20 cellular contexts compared by ENCODE assay signal in the genomic region with DNA sequence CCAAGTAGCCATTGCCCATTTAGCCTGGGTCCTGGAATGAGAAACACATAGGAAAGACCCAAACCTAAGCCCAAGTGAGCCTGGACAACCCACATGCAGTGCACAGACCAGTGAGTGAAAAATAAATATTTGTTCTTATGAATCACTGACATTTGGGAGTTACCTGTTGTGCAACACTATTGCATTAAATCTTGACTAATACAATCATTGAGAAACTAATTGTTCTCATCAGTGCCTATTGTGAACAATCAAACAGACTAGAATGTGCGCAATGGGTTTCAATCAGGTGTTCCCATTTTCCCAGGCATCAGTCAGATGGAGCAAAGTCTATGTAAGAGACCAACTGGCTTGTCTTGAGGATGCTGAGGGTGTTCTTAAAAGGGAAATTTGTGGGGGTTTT. TPM values are rescaled to one million over a fixed set of nuclear protein-coding genes. Genes with fewer than 3 reads are reported as not detected.
A peak's percentile ranks its signal among the peaks of the same experiment; 100 is the strongest.
DNase-seq lines count a peak whose midpoint lies in the region; ATAC-seq and TF ChIP-seq lines count a peak whose summit lies in the region.
"Had no signal": no experiment of that assay in that cellular context is flagged by ENCODE, and none has a peak within 500 bp of the region (broad histone marks: within the 10 kb centered on the region; RNA-seq: fewer than 3 reads in every experiment).

No MANE protein-coding gene starts in this region.

- no TSS peak for BruUV-seq in IMR-90 (replicated peaks; lab: Mats Ljungman, UMichigan)

- H3K4me1 ChIP-seq in IMR-90 (ENCODE audit: control insufficient read depth, insufficient read depth, low read length) (no peaks in the 10 kb centered on the region), liver (ENCODE audit: control insufficient read depth in 4 of 4, insufficient read depth in 4 of 4, low read length in 3 of 4) (no peaks in the 10 kb centered on the region)
- H3K4me1 ChIP-seq: neural progenitor cell, prostate gland had no signal

- no peak overlapping the region for H3K27ac Mint-ChIP-seq in activated T-cell treated with anti-CD3 and anti-CD28 coated beads, Interleukin-2, amount 50 U/mL, for 72 hours
- H3K27ac Mint-ChIP-seq in immature natural killer cell: no peak overlapping the region
- H3K27ac Mint-ChIP-seq: activated CD4-positive, alpha-beta memory T cell treated with anti-CD3 and anti-CD28 coated beads, Interleukin-2, amount 10 ng/mL, durations not matched to agents 7 days and 5 days; activated naive CD4-positive, alpha-beta T cell treated with anti-CD3 and anti-CD28 coated beads, Interleukin-2, amount 10 ng/mL, durations not matched to agents 7 days and 5 days; effector memory CD8-positive, alpha-beta T cell; neural progenitor cell had no signal

- in situ Hi-C loops in IMR-90 (cut with MboI; ENCODE audit: low sequenced_read_pairs): no loop called here

- TF ChIP-seq RAD21 in IMR-90 (IDR thresholded peaks at IDR 0.05; ENCODE audit: low read length) (no peak), liver (IDR thresholded peaks at IDR 0.05) (no peak)

- H2BK20ac ChIP-seq in IMR-90 (ENCODE audit: low read depth, low read length): no peak overlapping the region

- no peaks in the 10 kb centered on the region for H3K36me3 Mint-ChIP-seq in activated T-cell treated with anti-CD3 and anti-CD28 coated beads, Interleukin-2, amount 50 U/mL, for 72 hours (ENCODE audit: insufficient read depth in 2 of 2)
- H3K36me3 Mint-ChIP-seq in immature natural killer cell: no peaks in the 10 kb centered on the region
- H3K36me3 Mint-ChIP-seq: activated naive CD4-positive, alpha-beta T cell treated with anti-CD3 and anti-CD28 coated beads, Interleukin-2, amount 10 ng/mL, durations not matched to agents 7 days and 5 days; neural progenitor cell had no signal

- no peak for TF ChIP-seq CTCF in IMR-90 (conservative IDR thresholded peaks at IDR 0.05; ENCODE audit: low read depth, low read length)
- no peak for TF ChIP-seq CTCF in epithelial cell of esophagus (IDR thresholded peaks at IDR 0.05; ENCODE audit: insufficient read depth, low read depth, low read length, missing control alignments)
- no peak for TF ChIP-seq CTCF in liver (IDR thresholded peaks at IDR 0.05; ENCODE audit: low read depth, low read length, missing input control)

- H3K9ac ChIP-seq in IMR-90 (ENCODE audit: low read depth, low read length) (no peak overlapping the region), liver (ENCODE audit: low read depth in 1 of 2, low read length in 2 of 2) (no peak overlapping the region)
- H3K9ac ChIP-seq: neural progenitor cell had no signal

- no peak overlapping the region for H2AFZ ChIP-seq in IMR-90 (replicated peaks; ENCODE audit: low read length, poor library complexity)
- H2AFZ ChIP-seq: neural progenitor cell had no signal

- H3K4me3 Mint-ChIP-seq in activated T-cell treated with anti-CD3 and anti-CD28 coated beads, Interleukin-2, amount 50 U/mL, for 72 hours: no peak overlapping the region
- no peak overlapping the region for H3K4me3 Mint-ChIP-seq in immature natural killer cell
- H3K4me3 Mint-ChIP-seq: activated CD4-positive, alpha-beta memory T cell treated with anti-CD3 and anti-CD28 coated beads, Interleukin-2, amount 10 ng/mL, durations not matched to agents 7 days and 5 days; activated naive CD4-positive, alpha-beta T cell treated with anti-CD3 and anti-CD28 coated beads, Interleukin-2, amount 10 ng/mL, durations not matched to agents 7 days and 5 days; activated T-cell treated with anti-CD3 and anti-CD28 coated beads, Interleukin-2, amount 50 U/mL, for 4 hours; effector memory CD8-positive, alpha-beta T cell; neural progenitor cell had no signal

- H3K9me3 ChIP-seq in IMR-90 (ENCODE audit: control insufficient read depth, insufficient read depth, low read length): no peaks in the 10 kb centered on the region
- no peaks in the 10 kb centered on the region for H3K9me3 ChIP-seq in liver (ENCODE audit: control insufficient read depth in 4 of 4, low read length in 3 of 4)
- H3K9me3 ChIP-seq: prostate gland had no signal

- H3K36me3 ChIP-seq in IMR-90 (ENCODE audit: control insufficient read depth, insufficient read depth, low read length) (no peaks in the 10 kb centered on the region), liver (ENCODE audit: control insufficient read depth in 4 of 4, insufficient read depth in 3 of 4, low read depth in 1 of 4, low read length in 3 of 4) (no peaks in the 10 kb centered on the region)
- H3K36me3 ChIP-seq: neural progenitor cell, prostate gland had no signal

- H2AK9ac ChIP-seq in IMR-90 (replicated peaks; ENCODE audit: low read depth, low read length, poor library complexity): no peak overlapping the region

- no peaks in the 10 kb centered on the region for H3K27me3 ChIP-seq in IMR-90 (ENCODE audit: control insufficient read depth, insufficient read depth, low read length)
- H3K27me3 ChIP-seq in liver (ENCODE audit: control insufficient read depth in 4 of 4, insufficient read depth in 4 of 4, low read length in 3 of 4): no peaks in the 10 kb centered on the region
- H3K27me3 ChIP-seq: neural progenitor cell had no signal

- no peak overlapping the region for H2AK5ac ChIP-seq in IMR-90 (ENCODE audit: low read depth, low read length)

- H3K4me1 Mint-ChIP-seq in activated T-cell treated with anti-CD3 and anti-CD28 coated beads, Interleukin-2, amount 50 U/mL, for 72 hours (ENCODE audit: low read depth): no peaks in the 10 kb centered on the region
- no peaks in the 10 kb centered on the region for H3K4me1 Mint-ChIP-seq in immature natural killer cell
- H3K4me1 Mint-ChIP-seq: activated CD4-positive, alpha-beta memory T cell treated with anti-CD3 and anti-CD28 coated beads, Interleukin-2, amount 10 ng/mL, durations not matched to agents 7 days and 5 days; activated naive CD4-positive, alpha-beta T cell treated with anti-CD3 and anti-CD28 coated beads, Interleukin-2, amount 10 ng/mL, durations not matched to agents 7 days and 5 days; neural progenitor cell had no signal

- no peak overlapping the region for H3K18ac ChIP-seq in IMR-90 (ENCODE audit: low read depth, low read length)

- no peak overlapping the region for H4K5ac ChIP-seq in IMR-90 (ENCODE audit: low read depth, low read length)

- H2BK120ac ChIP-seq in IMR-90 (ENCODE audit: low read depth, low read length): no peak overlapping the region

- WGBS in IMR-90 (ENCODE audit: extremely low coverage in 2 of 2, insufficient read length in 1 of 2), 2 experiments: no CpG with 5 or more reads among the region's 1 CpG
- WGBS in liver: 94% methylated on average over 1 of the region's 1 CpG

- H3K4me2 ChIP-seq in IMR-90 (ENCODE audit: low read depth, low read length): no peak overlapping the region
- H3K4me2 ChIP-seq: neural progenitor cell had no signal

- H3K9me1 ChIP-seq in IMR-90 (ENCODE audit: insufficient read depth, low read length): no peaks in the 10 kb centered on the region

- CTCF ChIA-PET in IMR-90 (lab: Yijun Ruan, JAX): no interaction called here

- H3K14ac ChIP-seq in IMR-90 (replicated peaks; ENCODE audit: low read depth, low read length): no peak overlapping the region

- dilution Hi-C loops in IMR-90 (cut with HindIII; ENCODE audit: low sequenced_read_pairs, unreplicated experiment): no loop called here

- H3K9me3 Mint-ChIP-seq in activated T-cell treated with anti-CD3 and anti-CD28 coated beads, Interleukin-2, amount 50 U/mL, for 72 hours: no peaks in the 10 kb centered on the region
- H3K9me3 Mint-ChIP-seq in immature natural killer cell: no peaks in the 10 kb centered on the region
- H3K9me3 Mint-ChIP-seq: activated CD4-positive, alpha-beta memory T cell treated with anti-CD3 and anti-CD28 coated beads, Interleukin-2, amount 10 ng/mL, durations not matched to agents 7 days and 5 days; activated naive CD4-positive, alpha-beta T cell treated with anti-CD3 and anti-CD28 coated beads, Interleukin-2, amount 10 ng/mL, durations not matched to agents 7 days and 5 days; activated T-cell treated with anti-CD3 and anti-CD28 coated beads, Interleukin-2, amount 50 U/mL, for 4 hours; effector memory CD8-positive, alpha-beta T cell had no signal

- H3K27ac ChIP-seq in IMR-90 (ENCODE audit: insufficient read depth, low read length): no peak overlapping the region
- H3K27ac ChIP-seq in liver (ENCODE audit: low read depth in 1 of 2, low read length in 2 of 2): no peak overlapping the region
- H3K27ac ChIP-seq: neural progenitor cell, prostate gland, SK-N-MC had no signal

- TF ChIP-seq POLR2A in IMR-90 (IDR thresholded peaks at IDR 0.05; ENCODE audit: low read depth, low read length): no peak

- H3K4ac ChIP-seq in IMR-90 (ENCODE audit: low read depth, low read length): no peak overlapping the region

- peaks cover 5% of the 10 kb centered on the region for H3K27me3 Mint-ChIP-seq in activated T-cell treated with anti-CD3 and anti-CD28 coated beads, Interleukin-2, amount 50 U/mL, for 72 hours (ENCODE audit: low read depth)
- H3K27me3 Mint-ChIP-seq in immature natural killer cell (ENCODE audit: low read depth in 3 of 3): peaks cover 4 to 16% (median 5%) of the 10 kb centered on the region in 3 donors

- H3K4me3 ChIP-seq in IMR-90 (ENCODE audit: insufficient read depth, low read depth, low read length): no peak overlapping the region
- H3K4me3 ChIP-seq in epithelial cell of esophagus (ENCODE audit: low read length): no peak overlapping the region
- H3K4me3 ChIP-seq in liver (ENCODE audit: low read depth in 1 of 3, low read length in 3 of 3): no peak overlapping the region
- H3K4me3 ChIP-seq: neural progenitor cell, prostate gland, SK-N-MC had no signal

- H4K91ac ChIP-seq in IMR-90 (ENCODE audit: insufficient read depth, low read depth, low read length): no peak overlapping the region

- POLR2A ChIA-PET in IMR-90 (lab: Charles Lee; ENCODE audit: unreplicated experiment): no interaction called here

- intact Hi-C loops in IMR-90 (cut with micrococcal nuclease): no loop called here
- intact Hi-C loops in left ventricle myocardium superior (cut with micrococcal nuclease): no loop called here

- H2BK5ac ChIP-seq in IMR-90 (ENCODE audit: low read depth, low read length, poor library complexity, severe bottlenecking): no peak overlapping the region

- DNase-seq in AG20443 (ENCODE audit: low spot score): peak; percentile 20
- DNase-seq in IMR-90: no peak
- peak; percentile 94 for DNase-seq in epithelial cell of esophagus (ENCODE audit: low read depth)
- no peak for DNase-seq in activated T-cell treated with anti-CD3 and anti-CD28 coated beads, Interleukin-2, amount 50 U/mL, for 72 hours
- DNase-seq in immature natural killer cell: no peak
- DNase-seq in NCI-H1694 (lab: John Stamatoyannopoulos, UW): no peak
- DNase-seq in left ventricle myocardium superior: no peak
- DNase-seq: activated CD4-positive, alpha-beta memory T cell treated with anti-CD3 and anti-CD28 coated beads, Interleukin-2, amount 10 ng/mL, durations not matched to agents 7 days and 5 days; activated CD4-positive, CD25-positive, alpha-beta regulatory T cell; activated naive CD4-positive, alpha-beta T cell treated with anti-CD3 and anti-CD28 coated beads, Interleukin-2, amount 10 ng/mL, durations not matched to agents 7 days and 5 days; activated T-cell treated with anti-CD3 and anti-CD28 coated beads, Interleukin-2, amount 50 U/mL, for 4 hours; effector memory CD8-positive, alpha-beta T cell; foreskin melanocyte; hypothalamus; NCI-H146; T-helper 9 cell had no signal

- no peak overlapping the region for H2BK15ac ChIP-seq in IMR-90 (ENCODE audit: low read depth, low read length)

- H3K56ac ChIP-seq in IMR-90 (ENCODE audit: extremely low read depth, insufficient read depth, low read length): no peak overlapping the region

- no peak overlapping the region for H3K23ac ChIP-seq in IMR-90 (ENCODE audit: low read depth, low read length)

- ATAC-seq in IMR-90 (ENCODE audit: low read depth): no peak; the same call in 1 of the 2 replicates
- no peak for ATAC-seq in activated T-cell treated with anti-CD3 and anti-CD28 coated beads, Interleukin-2, amount 50 U/mL, for 72 hours (replicated peaks in 1 of 2)
- ATAC-seq in left ventricle myocardium superior: no peak
- ATAC-seq: activated T-cell treated with anti-CD3 and anti-CD28 coated beads, Interleukin-2, amount 50 U/mL, for 4 hours; effector memory CD8-positive, alpha-beta T cell had no signal

- no peak overlapping the region for H4K8ac ChIP-seq in IMR-90 (ENCODE audit: low read depth in 2 of 2, low read length in 2 of 2)

- no peaks in the 10 kb centered on the region for H4K20me1 ChIP-seq in IMR-90 (ENCODE audit: insufficient read depth, low read length)

- no peaks in the 10 kb centered on the region for H3K79me1 ChIP-seq in IMR-90 (ENCODE audit: low read depth in 1 of 2, low read length in 2 of 2)

RNA-seq across cellular contexts. Expression of a gene that starts 54.7 kb away (rescaled TPM):
- total RNA-seq in IMR-90 (2012; rRNA removed): 19.4 and 20.4 TPM in 2 replicates
- 15.8 and 19.9 TPM in 2 replicates for polyA plus RNA-seq in IMR-90 (2012; rRNA removed)
- polyA plus RNA-seq in IMR-90 (2012; cell fraction: cytosol; rRNA removed): 5.3 and 9.9 TPM in 2 replicates
- polyA plus RNA-seq in IMR-90 (2012; cell fraction: nucleus; rRNA removed; ENCODE audit: low replicate concordance): 5.4 and 18.3 TPM in 2 replicates
- 10 to 100 TPM; 14.4 to 19.6 TPM for total RNA-seq in liver
- polyA plus RNA-seq in liver: 1 to 10 TPM; 6.7 to 7.9 TPM
- total RNA-seq in activated T-cell treated with anti-CD3 and anti-CD28 coated beads, Interleukin-2, amount 50 U/mL, for 72 hours: 10 to 100 TPM; 70.1 to 78.6 TPM
- 10 to 100 TPM; 23.6 to 36.7 (median 26.6) TPM for polyA plus RNA-seq in immature natural killer cell
- total RNA-seq in left ventricle myocardium superior: 15.5 TPM

RNA-seq across cellular contexts. Expression of a gene that starts 59.6 kb away (rescaled TPM):
- total RNA-seq in IMR-90 (2012; rRNA removed) (30.8 and 45.0 TPM in 2 replicates), liver (10 to 100 TPM; 15.7 to 21.1 TPM), left ventricle myocardium superior (53.5 TPM)
- polyA plus RNA-seq in IMR-90 (2012; rRNA removed) (22.8 and 25.2 TPM in 2 replicates), liver (10 to 100 TPM in 1 of 2 donors, 1 to 10 TPM in 1; 9.2 to 11.5 TPM), immature natural killer cell (10 to 100 TPM; 25.4 to 30.8 (median 26.8) TPM)
- 9.4 and 19.1 TPM in 2 replicates for polyA plus RNA-seq in IMR-90 (2012; cell fraction: cytosol; rRNA removed)
- polyA plus RNA-seq in IMR-90 (2012; cell fraction: nucleus; rRNA removed; ENCODE audit: low replicate concordance): 6.9 and 11.9 TPM in 2 replicates
- 10 to 100 TPM; 31.1 to 34.5 TPM for total RNA-seq in activated T-cell treated with anti-CD3 and anti-CD28 coated beads, Interleukin-2, amount 50 U/mL, for 72 hours

Comparison
In these comparisons a context has a peak if more than half of its experiments do, and no peak if none do; other contexts are left out.
1. DNase-seq: peak in AG20443 (single experiment) and epithelial cell of esophagus (single experiment); none in IMR-90 (single experiment), activated T-cell treated with anti-CD3 and anti-CD28 coated beads, Interleukin-2, amount 50 U/mL, for 72 hours (0 of 2), immature natural killer cell (0 of 3), NCI-H1694 (single experiment) and left ventricle myocardium superior (single experiment).